In the genomic region with DNA sequence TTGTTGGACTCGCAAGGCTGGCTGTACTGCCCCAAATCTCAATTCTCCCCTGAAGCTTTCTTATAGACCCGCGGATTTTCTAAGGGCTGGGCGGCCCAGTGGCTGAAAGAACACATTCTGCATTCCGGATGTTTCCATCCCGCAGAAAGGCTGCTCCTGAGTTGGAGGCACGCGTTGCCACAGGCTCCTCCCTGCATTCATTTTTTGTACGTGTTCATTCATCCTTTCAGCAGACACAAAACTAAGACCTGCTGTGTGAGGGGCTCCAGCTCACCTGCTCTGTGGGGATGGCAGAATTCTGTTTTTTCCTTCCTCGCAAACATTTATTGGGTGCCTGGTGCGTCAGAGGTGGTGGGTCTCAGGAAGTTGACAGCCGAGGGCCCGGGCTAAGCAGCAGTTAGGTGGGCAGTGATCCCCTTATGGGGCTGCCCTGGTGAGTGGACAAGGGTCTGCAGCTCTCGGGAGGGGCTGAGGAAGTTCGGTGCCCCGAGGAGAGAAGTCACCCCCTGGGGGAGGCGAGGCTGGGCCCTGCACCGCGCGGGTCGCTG, we compare ENCODE assay signal across 16 cellular contexts. TPM values are rescaled to one million over a fixed set of nuclear protein-coding genes. Genes with fewer than 3 reads are reported as not detected.
DNase-seq lines count a peak whose midpoint lies in the region; ATAC-seq and TF ChIP-seq lines count a peak whose summit lies in the region.
"Had no signal": no experiment of that assay in that cellular context is flagged by ENCODE, and none has a peak within 500 bp of the region (broad histone marks: within the 10 kb centered on the region; RNA-seq: fewer than 3 reads in every experiment).

No MANE protein-coding gene starts in this region.

- no peak for ATAC-seq in natural killer cell treated with Interleukin-12 subunit alpha and Interleukin-12 subunit beta and Interleukin-15 and Interleukin-18, amount 100 ng/mL, for 72 hours
- no peak for ATAC-seq in natural killer cell
- ATAC-seq: activated CD8-positive, alpha-beta T cell treated with anti-CD3 and anti-CD28 coated beads for 36 hours had no signal

- H3K4me3 Mint-ChIP-seq in natural killer cell treated with Interleukin-12 subunit alpha and Interleukin-12 subunit beta and Interleukin-15 and Interleukin-18, amount 100 ng/mL, for 72 hours: no peak overlapping the region
- H3K4me3 Mint-ChIP-seq in natural killer cell (no peak overlapping the region), neural crest cell (peak overlapping the region; percentile 84)
- H3K4me3 Mint-ChIP-seq: activated CD8-positive, alpha-beta T cell treated with anti-CD3 and anti-CD28 coated beads for 36 hours; T-helper 2 cell treated with Interferon-gamma antibody and Interleukin-4, amounts not matched to agents 5 μg/mL and 100 μg/mL, for 36 hours had no signal

- WGBS in esophagus squamous epithelium, 2 donors: 32 to 56% methylated on average over 6 to 13 of the region's 21 CpGs

- H3K9me3 Mint-ChIP-seq in natural killer cell treated with Interleukin-12 subunit alpha and Interleukin-12 subunit beta and Interleukin-15 and Interleukin-18, amount 100 ng/mL, for 72 hours: no peaks in the 10 kb centered on the region
- H3K9me3 Mint-ChIP-seq in natural killer cell (peaks cover 0 to 5% of the 10 kb centered on the region in 2 donors), neural crest cell (no peaks in the 10 kb centered on the region)
- H3K9me3 Mint-ChIP-seq: activated CD8-positive, alpha-beta T cell treated with anti-CD3 and anti-CD28 coated beads for 36 hours; T-helper 2 cell treated with Interferon-gamma antibody and Interleukin-4, amounts not matched to agents 5 μg/mL and 100 μg/mL, for 36 hours had no signal

- no peaks in the 10 kb centered on the region for H3K9me3 ChIP-seq in esophagus squamous epithelium

- peak overlapping the region; percentile 83 to 88 (median 88) for H3K27ac ChIP-seq in esophagus squamous epithelium

- DNase-seq in natural killer cell treated with Interleukin-12 subunit alpha and Interleukin-12 subunit beta and Interleukin-15 and Interleukin-18, amount 100 ng/mL, for 72 hours (ENCODE audit: low spot score): peak; percentile 42
- no peak for DNase-seq in natural killer cell
- no peak for DNase-seq in esophagus squamous epithelium (lab: John Stamatoyannopoulos, UW)
- no peak for DNase-seq in neural crest cell (ENCODE audit: low read depth, low spot score)
- no peak for DNase-seq in DMS114 treated with DMSO at 0.1 percent for 48 hours (lab: John Stamatoyannopoulos, UW; ENCODE audit: unreplicated experiment)
- no peak for DNase-seq in SW 1271 (lab: John Stamatoyannopoulos, UW)
- DNase-seq in NCI-H510A treated with DMSO at 0.1 percent for 48 hours (lab: John Stamatoyannopoulos, UW): no peak
- no peak for DNase-seq in stimulated activated CD4-positive, alpha-beta T cell treated with anti-CD3 and anti-CD28 coated beads, Interleukin-4, amount 100 ng/mL, for 1 hour
- DNase-seq: activated CD8-positive, alpha-beta T cell treated with anti-CD3 and anti-CD28 coated beads for 36 hours; cerebellar nuclear complex; NCI-H1694; RPMI8226; stimulated activated CD4-positive, alpha-beta T cell treated with anti-CD3 and anti-CD28 coated beads, Interleukin-15, amount 100 ng/mL, for 24 hours had no signal

- peaks cover 0 to 10% (median 0%) of the 10 kb centered on the region in 3 donors for H3K36me3 ChIP-seq in esophagus squamous epithelium

- H3K36me3 Mint-ChIP-seq in natural killer cell treated with Interleukin-12 subunit alpha and Interleukin-12 subunit beta and Interleukin-15 and Interleukin-18, amount 100 ng/mL, for 72 hours: no peaks in the 10 kb centered on the region
- H3K36me3 Mint-ChIP-seq in natural killer cell (no peaks in the 10 kb centered on the region), neural crest cell (ENCODE audit: low read depth) (no peaks in the 10 kb centered on the region)

- no peak overlapping the region for H3K27ac Mint-ChIP-seq in natural killer cell treated with Interleukin-12 subunit alpha and Interleukin-12 subunit beta and Interleukin-15 and Interleukin-18, amount 100 ng/mL, for 72 hours
- H3K27ac Mint-ChIP-seq in natural killer cell: no peak overlapping the region
- H3K27ac Mint-ChIP-seq in neural crest cell (ENCODE audit: unreplicated experiment): no peak overlapping the region
- H3K27ac Mint-ChIP-seq: activated CD8-positive, alpha-beta T cell treated with anti-CD3 and anti-CD28 coated beads for 36 hours; T-helper 2 cell treated with Interferon-gamma antibody and Interleukin-4, amounts not matched to agents 5 μg/mL and 100 μg/mL, for 36 hours had no signal

- no peak for TF ChIP-seq POLR2A in esophagus squamous epithelium (IDR thresholded peaks at IDR 0.05)

- peaks cover 25 to 61% (median 30%) of the 10 kb centered on the region in 3 donors for H3K4me1 ChIP-seq in esophagus squamous epithelium

- peaks cover 3 to 12% of the 10 kb centered on the region in 2 donors for H3K4me1 Mint-ChIP-seq in natural killer cell treated with Interleukin-12 subunit alpha and Interleukin-12 subunit beta and Interleukin-15 and Interleukin-18, amount 100 ng/mL, for 72 hours (ENCODE audit: low read depth in 2 of 2)
- H3K4me1 Mint-ChIP-seq in natural killer cell: peaks cover 0 to 4% of the 10 kb centered on the region in 2 donors
- peaks cover 11% of the 10 kb centered on the region for H3K4me1 Mint-ChIP-seq in neural crest cell

- intact Hi-C loops in natural killer cell (cut with micrococcal nuclease): no loop called here
- intact Hi-C loops in esophagus squamous epithelium (cut with DNase I): no loop called here

- H3K27me3 ChIP-seq in esophagus squamous epithelium: no peaks in the 10 kb centered on the region

- H3K27me3 Mint-ChIP-seq in natural killer cell treated with Interleukin-12 subunit alpha and Interleukin-12 subunit beta and Interleukin-15 and Interleukin-18, amount 100 ng/mL, for 72 hours: peaks cover 0 to 9% of the 10 kb centered on the region in 2 donors
- peaks cover 6 to 8% of the 10 kb centered on the region in 2 donors for H3K27me3 Mint-ChIP-seq in natural killer cell (ENCODE audit: low read depth in 2 of 2)
- H3K27me3 Mint-ChIP-seq in neural crest cell (ENCODE audit: low read depth): no peaks in the 10 kb centered on the region

- TF ChIP-seq CTCF in natural killer cell (IDR thresholded peaks at IDR 0.05) (no peak), esophagus squamous epithelium (IDR thresholded peaks at IDR 0.05) (peak in 1 of 6 experiments; percentile 37), neural crest cell (conservative IDR thresholded peaks at IDR 0.05) (no peak)

- peak overlapping the region in 3 of 4 donors; percentile 44 to 70 (median 52) for H3K4me3 ChIP-seq in esophagus squamous epithelium

RNA-seq across cellular contexts. Expression of gene SHANK3, which starts 23.7 kb away (rescaled TPM):
- total RNA-seq in natural killer cell treated with Interleukin-12 subunit alpha and Interleukin-12 subunit beta and Interleukin-15 and Interleukin-18, amount 100 ng/mL, for 72 hours: not detected
- total RNA-seq in natural killer cell (under 1 TPM in 1 of 3 donors, not detected in 2; 0.07 TPM), esophagus squamous epithelium (1 to 10 TPM; 3.7 to 5.9 (median 4.5) TPM), neural crest cell (15.2 and 15.4 TPM in 2 replicates)

RNA-seq across cellular contexts. Expression of gene ACR, which starts 41.7 kb away (rescaled TPM):
- not detected for total RNA-seq in natural killer cell treated with Interleukin-12 subunit alpha and Interleukin-12 subunit beta and Interleukin-15 and Interleukin-18, amount 100 ng/mL, for 72 hours
- not detected for total RNA-seq in natural killer cell
- not detected for total RNA-seq in esophagus squamous epithelium
- total RNA-seq in neural crest cell: 0.34 TPM in 1 of 2 replicates, not detected in the other
- total RNA-seq: activated CD8-positive, alpha-beta T cell treated with anti-CD3 and anti-CD28 coated beads for 36 hours; frontal cortex; myocyte had no signal

Comparison
In these comparisons a context has a peak if more than half of its experiments do, and no peak if none do; other contexts are left out.
1. RNA of gene SHANK3, which starts 23.7 kb away (total RNA-seq): 15.2 to 15.4 TPM in neural crest cell and 3.7 to 5.9 TPM in esophagus squamous epithelium; not detected in natural killer cell treated with Interleukin-12 subunit alpha and Interleukin-12 subunit beta and Interleukin-15 and Interleukin-18, amount 100 ng/mL, for 72 hours and 0.07 TPM in natural killer cell; every median in the first group is over 4 times any median in the second.